1 cellular context compared by ENCODE assay signal in the genomic region with DNA sequence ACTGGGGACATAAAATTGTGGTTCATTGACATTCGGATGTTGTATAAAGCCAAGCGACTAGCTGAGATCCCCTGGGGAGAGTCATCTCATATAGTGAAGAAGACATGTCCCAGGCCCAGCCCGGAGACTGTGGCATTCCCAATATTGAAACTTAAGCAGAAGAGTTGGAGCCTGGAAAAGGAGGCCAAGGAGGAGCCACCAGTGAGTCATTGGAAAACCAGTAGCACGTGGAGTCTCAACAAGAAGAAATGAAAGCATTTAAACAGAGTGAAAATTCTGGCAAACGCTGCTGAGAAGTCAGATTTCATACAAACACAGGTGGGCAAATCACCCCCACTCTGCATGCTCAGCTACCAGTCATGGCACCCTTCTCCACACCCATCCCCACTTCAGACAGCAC.
TF ChIP-seq lines count a peak whose summit lies in the region.

No MANE protein-coding gene starts in this region.

TF ChIP-seq in WTC11, 78 proteins besides CTCF, POLR2A, EP300 and RAD21 (continued from another document):
- TF ChIP-seq, protein P1, sequence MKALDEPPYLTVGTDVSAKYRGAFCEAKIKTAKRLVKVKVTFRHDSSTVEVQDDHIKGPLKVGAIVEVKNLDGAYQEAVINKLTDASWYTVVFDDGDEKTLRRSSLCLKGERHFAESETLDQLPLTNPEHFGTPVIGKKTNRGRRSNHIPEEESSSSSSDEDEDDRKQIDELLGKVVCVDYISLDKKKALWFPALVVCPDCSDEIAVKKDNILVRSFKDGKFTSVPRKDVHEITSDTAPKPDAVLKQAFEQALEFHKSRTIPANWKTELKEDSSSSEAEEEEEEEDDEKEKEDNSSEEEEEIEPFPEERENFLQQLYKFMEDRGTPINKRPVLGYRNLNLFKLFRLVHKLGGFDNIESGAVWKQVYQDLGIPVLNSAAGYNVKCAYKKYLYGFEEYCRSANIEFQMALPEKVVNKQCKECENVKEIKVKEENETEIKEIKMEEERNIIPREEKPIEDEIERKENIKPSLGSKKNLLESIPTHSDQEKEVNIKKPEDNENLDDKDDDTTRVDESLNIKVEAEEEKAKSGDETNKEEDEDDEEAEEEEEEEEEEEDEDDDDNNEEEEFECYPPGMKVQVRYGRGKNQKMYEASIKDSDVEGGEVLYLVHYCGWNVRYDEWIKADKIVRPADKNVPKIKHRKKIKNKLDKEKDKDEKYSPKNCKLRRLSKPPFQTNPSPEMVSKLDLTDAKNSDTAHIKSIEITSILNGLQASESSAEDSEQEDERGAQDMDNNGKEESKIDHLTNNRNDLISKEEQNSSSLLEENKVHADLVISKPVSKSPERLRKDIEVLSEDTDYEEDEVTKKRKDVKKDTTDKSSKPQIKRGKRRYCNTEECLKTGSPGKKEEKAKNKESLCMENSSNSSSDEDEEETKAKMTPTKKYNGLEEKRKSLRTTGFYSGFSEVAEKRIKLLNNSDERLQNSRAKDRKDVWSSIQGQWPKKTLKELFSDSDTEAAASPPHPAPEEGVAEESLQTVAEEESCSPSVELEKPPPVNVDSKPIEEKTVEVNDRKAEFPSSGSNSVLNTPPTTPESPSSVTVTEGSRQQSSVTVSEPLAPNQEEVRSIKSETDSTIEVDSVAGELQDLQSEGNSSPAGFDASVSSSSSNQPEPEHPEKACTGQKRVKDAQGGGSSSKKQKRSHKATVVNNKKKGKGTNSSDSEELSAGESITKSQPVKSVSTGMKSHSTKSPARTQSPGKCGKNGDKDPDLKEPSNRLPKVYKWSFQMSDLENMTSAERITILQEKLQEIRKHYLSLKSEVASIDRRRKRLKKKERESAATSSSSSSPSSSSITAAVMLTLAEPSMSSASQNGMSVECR (CRISPR knock-in tag; IDR thresholded peaks at IDR 0.05; ENCODE audit: borderline replicate concordance) = no peak
- TF ChIP-seq NFYB (CRISPR knock-in tag; conservative IDR thresholded peaks at IDR 0.05; ENCODE audit: low read depth) (no peak), TP53 (CRISPR knock-in tag; IDR thresholded peaks at IDR 0.05) (no peak), ETV6 (CRISPR knock-in tag; IDR thresholded peaks at IDR 0.05) (no peak)
- TF ChIP-seq, protein P2, sequence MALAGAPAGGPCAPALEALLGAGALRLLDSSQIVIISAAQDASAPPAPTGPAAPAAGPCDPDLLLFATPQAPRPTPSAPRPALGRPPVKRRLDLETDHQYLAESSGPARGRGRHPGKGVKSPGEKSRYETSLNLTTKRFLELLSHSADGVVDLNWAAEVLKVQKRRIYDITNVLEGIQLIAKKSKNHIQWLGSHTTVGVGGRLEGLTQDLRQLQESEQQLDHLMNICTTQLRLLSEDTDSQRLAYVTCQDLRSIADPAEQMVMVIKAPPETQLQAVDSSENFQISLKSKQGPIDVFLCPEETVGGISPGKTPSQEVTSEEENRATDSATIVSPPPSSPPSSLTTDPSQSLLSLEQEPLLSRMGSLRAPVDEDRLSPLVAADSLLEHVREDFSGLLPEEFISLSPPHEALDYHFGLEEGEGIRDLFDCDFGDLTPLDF (CRISPR knock-in tag; IDR thresholded peaks at IDR 0.05) = no peak
